In genomic region chr6:12296604-12297003, GRCh38 we compare ENCODE assay signal across 1 cellular context.
TF ChIP-seq lines count a peak whose summit lies in the region.

No MANE protein-coding gene starts in this region.

TF ChIP-seq in IMR-90, 13 proteins besides CTCF, POLR2A, EP300 and RAD21 (continued from another document):
- TF ChIP-seq, protein P1, sequence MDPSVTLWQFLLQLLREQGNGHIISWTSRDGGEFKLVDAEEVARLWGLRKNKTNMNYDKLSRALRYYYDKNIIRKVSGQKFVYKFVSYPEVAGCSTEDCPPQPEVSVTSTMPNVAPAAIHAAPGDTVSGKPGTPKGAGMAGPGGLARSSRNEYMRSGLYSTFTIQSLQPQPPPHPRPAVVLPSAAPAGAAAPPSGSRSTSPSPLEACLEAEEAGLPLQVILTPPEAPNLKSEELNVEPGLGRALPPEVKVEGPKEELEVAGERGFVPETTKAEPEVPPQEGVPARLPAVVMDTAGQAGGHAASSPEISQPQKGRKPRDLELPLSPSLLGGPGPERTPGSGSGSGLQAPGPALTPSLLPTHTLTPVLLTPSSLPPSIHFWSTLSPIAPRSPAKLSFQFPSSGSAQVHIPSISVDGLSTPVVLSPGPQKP (IDR thresholded peaks at IDR 0.05; ENCODE audit: borderline replicate concordance, low read depth, low read length), result no peak
- TF ChIP-seq MAZ (IDR thresholded peaks at IDR 0.05; ENCODE audit: borderline replicate concordance, low read depth, low read length) (no peak), MXI1 (IDR thresholded peaks at IDR 0.05; ENCODE audit: borderline replicate concordance, low read depth, low read length) (no peak), CHD1 (IDR thresholded peaks at IDR 0.05; ENCODE audit: low read depth, low read length) (no peak), RFX5 (IDR thresholded peaks at IDR 0.05; ENCODE audit: low read depth, low read length) (no peak), SMC3 (IDR thresholded peaks at IDR 0.05; ENCODE audit: low read depth, low read length) (no peak), BHLHE40 (IDR thresholded peaks at IDR 0.05; ENCODE audit: low read depth, low read length) (no peak), FOS (IDR thresholded peaks at IDR 0.05; ENCODE audit: low read depth, low read length) (no peak), CEBPB (IDR thresholded peaks at IDR 0.05; ENCODE audit: low read depth, low read length) (no peak)
- TF ChIP-seq, protein P2, sequence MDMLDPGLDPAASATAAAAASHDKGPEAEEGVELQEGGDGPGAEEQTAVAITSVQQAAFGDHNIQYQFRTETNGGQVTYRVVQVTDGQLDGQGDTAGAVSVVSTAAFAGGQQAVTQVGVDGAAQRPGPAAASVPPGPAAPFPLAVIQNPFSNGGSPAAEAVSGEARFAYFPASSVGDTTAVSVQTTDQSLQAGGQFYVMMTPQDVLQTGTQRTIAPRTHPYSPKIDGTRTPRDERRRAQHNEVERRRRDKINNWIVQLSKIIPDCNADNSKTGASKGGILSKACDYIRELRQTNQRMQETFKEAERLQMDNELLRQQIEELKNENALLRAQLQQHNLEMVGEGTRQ (IDR thresholded peaks at IDR 0.05; ENCODE audit: low read depth, low read length), result no peak
